In genomic region chr17:63249256-63250006, GRCh38 we compare ENCODE assay signal across 13 cellular contexts.
A peak's percentile ranks its signal among the peaks of the same experiment; 100 is the strongest.
DNase-seq lines count a peak whose midpoint lies in the region; ATAC-seq and TF ChIP-seq lines count a peak whose summit lies in the region.
"Had no signal": no experiment of that assay in that cellular context is flagged by ENCODE, and none has a peak within 500 bp of the region (broad histone marks: within the 10 kb centered on the region; RNA-seq: fewer than 3 reads in every experiment).

No MANE protein-coding gene starts in this region.

- intact Hi-C loops in heart right ventricle (cut with DNase I) = no loop called here
- intact Hi-C loops in posterior cingulate gyrus (cut with DNase I) = no loop called here

- WGBS in heart right ventricle, 2 donors = 13 to 16% methylated on average over 4 of the region's 4 CpGs

- H3K27ac ChIP-seq in cardiac muscle cell (peak overlapping the region; percentile 67), right atrium auricular region (peak overlapping the region in 1 of 2 donors; percentile 11), VCaP (peak overlapping the region; percentile 49), heart right ventricle (peak overlapping the region in 5 of 10 donors; percentile 1 to 43 (median 41))
- H3K27ac ChIP-seq: epithelial cell of prostate, thyroid gland had no signal

- DNase-seq in cardiac muscle cell (ENCODE audit: low read depth in 1 of 2, low spot score in 1 of 2) = peak in 1 of 2 donors; percentile 77
- DNase-seq in right atrium auricular region (ENCODE audit: low spot score) = no peak
- no peak for DNase-seq in heart right ventricle
- no peak for DNase-seq in COR-L47 (lab: John Stamatoyannopoulos, UW)
- no peak for DNase-seq in posterior cingulate gyrus
- DNase-seq in SKM-1 treated with dmso at 0.1 percent for 144 hours (lab: John Stamatoyannopoulos, UW; ENCODE audit: unreplicated experiment) = no peak
- DNase-seq: activated CD8-positive, alpha-beta T cell treated with anti-CD3 and anti-CD28 coated beads for 36 hours; activated effector memory CD4-positive, alpha-beta T cell treated with anti-CD3 and anti-CD28 coated beads, Interleukin-2, amount 50 U/mL, for 16 hours; T-helper 9 cell; thyroid gland had no signal

- ATAC-seq in heart right ventricle = peak in 3 of 8 donors; percentile 42 to 49 (median 48)
- no peak for ATAC-seq in GM18861 (IDR thresholded peaks at IDR 0.05; ENCODE audit: unreplicated experiment)
- ATAC-seq: activated CD8-positive, alpha-beta T cell treated with anti-CD3 and anti-CD28 coated beads for 36 hours had no signal

- no peak overlapping the region for H3K4me3 ChIP-seq in cardiac muscle cell
- no peak overlapping the region for H3K4me3 ChIP-seq in right atrium auricular region
- H3K4me3 ChIP-seq in heart right ventricle = peak overlapping the region in 6 of 10 donors; percentile 8 to 29 (median 26)
- H3K4me3 ChIP-seq: thyroid gland had no signal

- H3K9me3 ChIP-seq in cardiac muscle cell (ENCODE audit: low read depth) (no peaks in the 10 kb centered on the region), right atrium auricular region (peaks cover 0 to 3% of the 10 kb centered on the region in 2 donors), heart right ventricle (peaks cover 0 to 12% (median 1%) of the 10 kb centered on the region in 11 donors)
- H3K9me3 ChIP-seq: thyroid gland had no signal

- H3K4me1 ChIP-seq in cardiac muscle cell (ENCODE audit: low read depth) (peaks cover 9% of the 10 kb centered on the region), right atrium auricular region (peaks cover 0 to 7% of the 10 kb centered on the region in 2 donors), heart right ventricle (peaks cover 0 to 16% (median 9%) of the 10 kb centered on the region in 9 donors)
- H3K4me1 ChIP-seq: thyroid gland had no signal

- H3K27me3 ChIP-seq in cardiac muscle cell (no peaks in the 10 kb centered on the region), right atrium auricular region (no peaks in the 10 kb centered on the region), heart right ventricle (no peaks in the 10 kb centered on the region)
- H3K27me3 ChIP-seq: thyroid gland had no signal

- no peaks in the 10 kb centered on the region for H3K36me3 ChIP-seq in cardiac muscle cell
- no peaks in the 10 kb centered on the region for H3K36me3 ChIP-seq in right atrium auricular region
- H3K36me3 ChIP-seq in heart right ventricle = no peaks in the 10 kb centered on the region
- H3K36me3 ChIP-seq: thyroid gland had no signal

- TF ChIP-seq CTCF in cardiac muscle cell (IDR thresholded peaks at IDR 0.05; ENCODE audit: low read depth, low read length) (no peak), right atrium auricular region (IDR thresholded peaks at IDR 0.05) (no peak), VCaP (conservative IDR thresholded peaks at IDR 0.05) (no peak), heart right ventricle (IDR thresholded peaks at IDR 0.05) (no peak)

Comparison
In these comparisons a context has a peak if more than half of its experiments do, and no peak if none do; other contexts are left out.
1. H3K4me3 ChIP-seq: peak in heart right ventricle (6 of 10); none in cardiac muscle cell (single experiment) and right atrium auricular region (0 of 2).